In genomic region chr2:174233771-174234275, GRCh38 we compare ENCODE assay signal across 18 cellular contexts. TPM values are rescaled to one million over a fixed set of nuclear protein-coding genes. Genes with fewer than 3 reads are reported as not detected.
DNase-seq lines count a peak whose midpoint lies in the region; ATAC-seq and TF ChIP-seq lines count a peak whose summit lies in the region.
"Had no signal": no experiment of that assay in that cellular context is flagged by ENCODE, and none has a peak within 500 bp of the region (broad histone marks: within the 10 kb centered on the region; RNA-seq: fewer than 3 reads in every experiment).

No MANE protein-coding gene starts in this region.

- H3K36me3 ChIP-seq in CD8-positive, alpha-beta T cell (ENCODE audit: insufficient read depth, low read length), result no peaks in the 10 kb centered on the region

- no peaks in the 10 kb centered on the region for H3K27me3 Mint-ChIP-seq in activated CD4-positive, alpha-beta T cell treated with anti-CD3 and anti-CD28 coated beads, Interleukin-2, amount 10 ng/mL, durations not matched to agents 7 days and 5 days
- no peaks in the 10 kb centered on the region for H3K27me3 Mint-ChIP-seq in CD8-positive, alpha-beta T cell (ENCODE audit: low read depth)
- no peaks in the 10 kb centered on the region for H3K27me3 Mint-ChIP-seq in activated T-helper 1 cell treated with anti-CD3 and anti-CD28 coated beads, Interleukin-12 subunit alpha, Interleukin-12 subunit beta, Interleukin-2, Interleukin-4 antibody, amounts not matched to agents 30 ng/mL and 10 ng/mL and 1 ng/mL, durations not matched to agents 14 hours and 24 hours and 36 hours (ENCODE audit: insufficient read depth)

- H3K27ac ChIP-seq in CD8-positive, alpha-beta T cell (ENCODE audit: low read depth, low read length), result no peak overlapping the region
- H3K27ac ChIP-seq: C4-2B, HL-60, SJCRH30 had no signal

- peaks cover 5% of the 10 kb centered on the region for H3K4me1 ChIP-seq in CD8-positive, alpha-beta T cell (ENCODE audit: insufficient read depth, low read length)
- H3K4me1 ChIP-seq: SJCRH30 had no signal

- POLR2A ChIA-PET in activated CD4-positive, alpha-beta T cell treated with anti-CD3 and anti-CD28 coated beads, Interleukin-2, amount 10 ng/mL, durations not matched to agents 7 days and 5 days (lab: Charles Lee), result no interaction called here
- POLR2A ChIA-PET in CD8-positive, alpha-beta T cell (lab: Charles Lee), result no interaction called here

- no peak for TF ChIP-seq CTCF in CD8-positive, alpha-beta T cell (IDR thresholded peaks at IDR 0.05)

- peaks cover 16% of the 10 kb centered on the region for H3K4me1 Mint-ChIP-seq in activated CD4-positive, alpha-beta T cell treated with anti-CD3 and anti-CD28 coated beads, Interleukin-2, amount 10 ng/mL, durations not matched to agents 7 days and 5 days
- peaks cover 46% of the 10 kb centered on the region for H3K4me1 Mint-ChIP-seq in CD8-positive, alpha-beta T cell (ENCODE audit: low read depth)
- H3K4me1 Mint-ChIP-seq in activated T-helper 1 cell treated with anti-CD3 and anti-CD28 coated beads, Interleukin-12 subunit alpha, Interleukin-12 subunit beta, Interleukin-2, Interleukin-4 antibody, amounts not matched to agents 30 ng/mL and 10 ng/mL and 1 ng/mL, durations not matched to agents 14 hours and 24 hours and 36 hours (ENCODE audit: low read depth), result peaks cover 12% of the 10 kb centered on the region

- no peak overlapping the region for H3K4me3 Mint-ChIP-seq in activated CD4-positive, alpha-beta T cell treated with anti-CD3 and anti-CD28 coated beads, Interleukin-2, amount 10 ng/mL, durations not matched to agents 7 days and 5 days
- no peak overlapping the region for H3K4me3 Mint-ChIP-seq in CD8-positive, alpha-beta T cell
- no peak overlapping the region for H3K4me3 Mint-ChIP-seq in activated T-helper 1 cell treated with anti-CD3 and anti-CD28 coated beads, Interleukin-12 subunit alpha, Interleukin-12 subunit beta, Interleukin-2, Interleukin-4 antibody, amounts not matched to agents 30 ng/mL and 10 ng/mL and 1 ng/mL, durations not matched to agents 14 hours and 24 hours and 36 hours
- H3K4me3 Mint-ChIP-seq: H9 had no signal

- DNase-seq in activated CD4-positive, alpha-beta T cell treated with anti-CD3 and anti-CD28 coated beads, Interleukin-2, amount 10 ng/mL, durations not matched to agents 7 days and 5 days, result no peak
- DNase-seq in activated CD4-positive, alpha-beta T cell treated with anti-CD3 and anti-CD28 coated beads for 1 hour, result no peak
- DNase-seq in CD8-positive, alpha-beta T cell, result no peak
- DNase-seq in HT-29 (ENCODE audit: low spot score) (peak; percentile 12), NCI-H2171 treated with DMSO at 0.1 percent for 48 hours (lab: John Stamatoyannopoulos, UW) (no peak)
- no peak for DNase-seq in activated T-helper 1 cell treated with anti-CD3 and anti-CD28 coated beads, Interleukin-12 subunit alpha, Interleukin-12 subunit beta, Interleukin-2, Interleukin-4 antibody, amounts not matched to agents 30 ng/mL and 10 ng/mL and 1 ng/mL, durations not matched to agents 14 hours and 24 hours and 36 hours (ENCODE audit: low spot score)
- DNase-seq: GF-D8, H9, NCI-H1092 treated with DMSO at 0.1 percent for 48 hours, NCI-H146, NCI-H2029, NCI-H510A treated with DMSO at 0.1 percent for 48 hours, NCI-H748 treated with DMSO at 0.1 percent for 48 hours had no signal

- H3K9me3 Mint-ChIP-seq in activated CD4-positive, alpha-beta T cell treated with anti-CD3 and anti-CD28 coated beads, Interleukin-2, amount 10 ng/mL, durations not matched to agents 7 days and 5 days, result no peaks in the 10 kb centered on the region
- no peaks in the 10 kb centered on the region for H3K9me3 Mint-ChIP-seq in CD8-positive, alpha-beta T cell
- H3K9me3 Mint-ChIP-seq in activated T-helper 1 cell treated with anti-CD3 and anti-CD28 coated beads, Interleukin-12 subunit alpha, Interleukin-12 subunit beta, Interleukin-2, Interleukin-4 antibody, amounts not matched to agents 30 ng/mL and 10 ng/mL and 1 ng/mL, durations not matched to agents 14 hours and 24 hours and 36 hours, result no peaks in the 10 kb centered on the region
- H3K9me3 Mint-ChIP-seq: H9 had no signal

- CTCF ChIA-PET in activated CD4-positive, alpha-beta T cell treated with anti-CD3 and anti-CD28 coated beads, Interleukin-2, amount 10 ng/mL, durations not matched to agents 7 days and 5 days (lab: Charles Lee), result interaction anchor here (1.4 kb wide), 1 partner anchor 16 kb away, joined by 3 read pairs; no protein-coding TSS in a partner anchor
- CTCF ChIA-PET in CD8-positive, alpha-beta T cell (lab: Charles Lee), result no interaction called here

- peak; percentile 34 for ATAC-seq in CD8-positive, alpha-beta T cell
- ATAC-seq in HG03571 (IDR thresholded peaks at IDR 0.05; ENCODE audit: unreplicated experiment) (no peak), HG03159 (IDR thresholded peaks at IDR 0.05; ENCODE audit: unreplicated experiment) (no peak)

- peaks cover 18% of the 10 kb centered on the region for H3K36me3 Mint-ChIP-seq in activated CD4-positive, alpha-beta T cell treated with anti-CD3 and anti-CD28 coated beads, Interleukin-2, amount 10 ng/mL, durations not matched to agents 7 days and 5 days (ENCODE audit: low read depth)
- H3K36me3 Mint-ChIP-seq in CD8-positive, alpha-beta T cell, result peaks cover 16% of the 10 kb centered on the region
- peaks cover 11% of the 10 kb centered on the region for H3K36me3 Mint-ChIP-seq in activated T-helper 1 cell treated with anti-CD3 and anti-CD28 coated beads, Interleukin-12 subunit alpha, Interleukin-12 subunit beta, Interleukin-2, Interleukin-4 antibody, amounts not matched to agents 30 ng/mL and 10 ng/mL and 1 ng/mL, durations not matched to agents 14 hours and 24 hours and 36 hours (ENCODE audit: low read depth)

- no peaks in the 10 kb centered on the region for H3K9me3 ChIP-seq in CD8-positive, alpha-beta T cell (ENCODE audit: low read length)
- H3K9me3 ChIP-seq: SJCRH30 had no signal

- no peak overlapping the region for H3K4me3 ChIP-seq in CD8-positive, alpha-beta T cell (ENCODE audit: low read depth, low read length)
- H3K4me3 ChIP-seq: SJCRH30 had no signal

- intact Hi-C loops in CD8-positive, alpha-beta T cell (cut with DNase I, micrococcal nuclease), result no loop called here
- intact Hi-C loops in activated T-helper 1 cell treated with anti-CD3 and anti-CD28 coated beads, Interleukin-12 subunit alpha, Interleukin-12 subunit beta, Interleukin-2, Interleukin-4 antibody, amounts not matched to agents 30 ng/mL and 10 ng/mL and 1 ng/mL, durations not matched to agents 14 hours and 24 hours and 36 hours (cut with micrococcal nuclease), result no loop called here

- no peaks in the 10 kb centered on the region for H3K27me3 ChIP-seq in CD8-positive, alpha-beta T cell (ENCODE audit: insufficient read depth, low read length)
- H3K27me3 ChIP-seq: SJCRH30 had no signal

- H3K27ac Mint-ChIP-seq in activated CD4-positive, alpha-beta T cell treated with anti-CD3 and anti-CD28 coated beads, Interleukin-2, amount 10 ng/mL, durations not matched to agents 7 days and 5 days, result peak overlapping the region; percentile 67
- H3K27ac Mint-ChIP-seq in CD8-positive, alpha-beta T cell, result no peak overlapping the region
- H3K27ac Mint-ChIP-seq in activated T-helper 1 cell treated with anti-CD3 and anti-CD28 coated beads, Interleukin-12 subunit alpha, Interleukin-12 subunit beta, Interleukin-2, Interleukin-4 antibody, amounts not matched to agents 30 ng/mL and 10 ng/mL and 1 ng/mL, durations not matched to agents 14 hours and 24 hours and 36 hours, result peak overlapping the region; percentile 14
- H3K27ac Mint-ChIP-seq: H9 had no signal

RNA-seq across cellular contexts. Expression of gene OLA1, which starts 14.5 kb away (rescaled TPM):
- 10 to 100 TPM; 75.3 to 87.4 TPM for total RNA-seq in activated CD4-positive, alpha-beta T cell treated with anti-CD3 and anti-CD28 coated beads, Interleukin-2, amount 10 ng/mL, durations not matched to agents 7 days and 5 days
- 10 to 100 TPM; 35.3 to 38.8 TPM for total RNA-seq in CD8-positive, alpha-beta T cell
- 50.7 and 62.9 TPM in 2 replicates for total RNA-seq in HT-29 (2014; rRNA removed; shearing (Covaris generic))
- 132 and 139 TPM in 2 replicates for total RNA-seq in activated T-helper 1 cell treated with anti-CD3 and anti-CD28 coated beads, Interleukin-12 subunit alpha, Interleukin-12 subunit beta, Interleukin-2, Interleukin-4 antibody, amounts not matched to agents 30 ng/mL and 10 ng/mL and 1 ng/mL, durations not matched to agents 14 hours and 24 hours and 36 hours
